1 cellular context compared by ENCODE assay signal in the genomic region with DNA sequence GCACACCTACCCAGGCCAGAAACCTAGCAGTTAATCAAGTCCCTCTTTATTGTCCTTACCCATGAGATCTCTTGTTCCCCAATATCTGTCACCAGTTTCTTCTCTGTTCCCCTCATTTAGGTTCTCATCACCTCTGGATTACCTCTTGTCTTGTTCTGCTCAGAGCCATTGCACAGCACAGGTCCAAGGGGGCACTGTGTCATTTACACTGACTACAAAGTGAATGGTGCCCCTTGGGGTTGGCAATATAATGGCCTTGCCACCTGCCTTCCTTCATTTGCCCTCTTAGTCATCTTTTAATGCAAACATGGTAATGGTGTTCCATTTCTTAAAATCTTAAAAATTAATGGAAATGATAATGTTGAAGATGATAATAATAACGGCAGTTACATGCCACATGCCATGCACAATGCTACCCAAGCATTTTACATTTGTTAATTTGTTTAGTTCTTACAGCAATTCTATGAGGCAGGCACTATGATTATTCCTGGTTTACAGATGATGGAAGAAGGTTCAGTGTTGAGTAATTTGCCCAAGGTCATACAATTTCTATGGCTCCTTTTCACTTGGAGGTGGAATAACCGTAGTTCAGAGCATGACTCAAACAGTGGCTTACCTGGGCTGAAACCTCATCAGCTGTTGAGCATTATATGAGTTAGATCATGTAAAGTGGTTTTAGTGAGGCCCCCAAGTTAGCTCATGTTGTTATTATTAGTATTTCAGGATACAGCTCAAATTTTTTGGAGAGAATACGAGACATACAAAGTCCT.
TF ChIP-seq lines count a peak whose summit lies in the region.

No MANE protein-coding gene starts in this region.

TF ChIP-seq in H1, 55 proteins besides CTCF, POLR2A, EP300 and RAD21 (continued from another document):
- TF ChIP-seq, protein P1, sequence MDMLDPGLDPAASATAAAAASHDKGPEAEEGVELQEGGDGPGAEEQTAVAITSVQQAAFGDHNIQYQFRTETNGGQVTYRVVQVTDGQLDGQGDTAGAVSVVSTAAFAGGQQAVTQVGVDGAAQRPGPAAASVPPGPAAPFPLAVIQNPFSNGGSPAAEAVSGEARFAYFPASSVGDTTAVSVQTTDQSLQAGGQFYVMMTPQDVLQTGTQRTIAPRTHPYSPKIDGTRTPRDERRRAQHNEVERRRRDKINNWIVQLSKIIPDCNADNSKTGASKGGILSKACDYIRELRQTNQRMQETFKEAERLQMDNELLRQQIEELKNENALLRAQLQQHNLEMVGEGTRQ (IDR thresholded peaks at IDR 0.05; ENCODE audit: low read length): no peak
- TF ChIP-seq HDAC6 (IDR thresholded peaks at IDR 0.05; ENCODE audit: low read depth, low read length) (no peak), GABPA (IDR thresholded peaks at IDR 0.05; ENCODE audit: borderline replicate concordance, insufficient read depth, low read length) (no peak)
TF ChIP-seq in H1: peak in this region for 0.
